In genomic region chr1:201808633-201808990, GRCh38 we compare ENCODE assay signal across 28 cellular contexts.
"Had no signal": no experiment of that assay in that cellular context is flagged by ENCODE, and none has a peak within 500 bp of the region (broad histone marks: within the 10 kb centered on the region; RNA-seq: fewer than 3 reads in every experiment).

No MANE protein-coding gene starts in this region.

- H3K27me3 ChIP-seq: ascending aorta had no signal

- H3K4me1 ChIP-seq: ascending aorta had no signal

- DNase-seq: activated B cell treated with CpG ODN at 0.5 μM for 24 hours; activated CD4-positive, alpha-beta memory T cell treated with anti-CD3 and anti-CD28 coated beads, Interleukin-2, amount 10 ng/mL, durations not matched to agents 7 days and 5 days; activated CD4-positive, alpha-beta T cell treated with anti-CD3 and anti-CD28 coated beads for 4 hours; activated CD4-positive, alpha-beta T cell treated with anti-CD3 and anti-CD28 coated beads, Interleukin-2, amount 10 ng/mL, durations not matched to agents 24 days and 14 days; activated CD4-positive, alpha-beta T cell treated with anti-CD3 and anti-CD28 coated beads, Interleukin-2, amount 50 U/mL, for 48 hours; activated CD4-positive, CD25-positive, alpha-beta regulatory T cell treated with anti-CD3 and anti-CD28 coated beads, Interleukin-2, amount 50 U/mL, for 72 hours; activated CD8-positive, alpha-beta memory T cell treated with anti-CD3 and anti-CD28 coated beads for 24 hours; activated CD8-positive, alpha-beta memory T cell treated with anti-CD3 and anti-CD28 coated beads, Interleukin-2, amount 10 ng/mL, durations not matched to agents 7 days and 5 days; activated CD8-positive, alpha-beta memory T cell treated with anti-CD3 and anti-CD28 coated beads, Interleukin-2, amount 50 U/mL, for 48 hours; activated CD8-positive, alpha-beta T cell treated with anti-CD3 and anti-CD28 coated beads, Interleukin-2, amount 10 ng/mL, durations not matched to agents 7 days and 5 days; activated effector memory CD4-positive, alpha-beta T cell treated with Interleukin-2 at 50 U/mL for 16 hours; activated gamma-delta T cell; activated naive CD4-positive, alpha-beta T cell treated with anti-CD3 and anti-CD28 coated beads, Interleukin-2, amount 10 ng/mL, durations not matched to agents 7 days and 5 days; activated naive CD4-positive, alpha-beta T cell treated with Interleukin-2 at 50 U/mL for 16 hours; activated naive CD8-positive, alpha-beta T cell treated with anti-CD3 and anti-CD28 coated beads, Interleukin-2, amount 10 ng/mL, durations not matched to agents 7 days and 5 days; activated naive CD8-positive, alpha-beta T cell treated with anti-CD3 and anti-CD28 coated beads, Interleukin-2, amount 50 U/mL, for 24 hours; activated T-cell treated with anti-CD3 and anti-CD28 coated beads, Interleukin-2, amount 50 U/mL, for 24 hours; activated T-cell treated with anti-CD3 and anti-CD28 coated beads, Interleukin-2, amount 50 U/mL, for 48 hours; amygdala; anterior cingulate cortex; central memory CD4-positive, alpha-beta T cell; T-helper 1 cell; T-helper 2 cell; T-helper 9 cell had no signal

- H3K27ac ChIP-seq: ascending aorta, VCaP had no signal

- ATAC-seq: activated CD8-positive, alpha-beta memory T cell treated with anti-CD3 and anti-CD28 coated beads, Interleukin-2, amount 10 ng/mL, durations not matched to agents 7 days and 5 days; activated CD8-positive, alpha-beta T cell treated with anti-CD3 and anti-CD28 coated beads, Interleukin-2, amount 10 ng/mL, durations not matched to agents 7 days and 5 days; activated naive CD8-positive, alpha-beta T cell treated with anti-CD3 and anti-CD28 coated beads, Interleukin-2, amount 50 U/mL, for 24 hours had no signal

- H3K9me3 ChIP-seq: ascending aorta had no signal

- FAIRE-seq: bronchial epithelial cell, TTC549 had no signal

- H3K4me3 ChIP-seq: ascending aorta had no signal
